ENCODE assay signal across 9 cellular contexts in the genomic region with DNA sequence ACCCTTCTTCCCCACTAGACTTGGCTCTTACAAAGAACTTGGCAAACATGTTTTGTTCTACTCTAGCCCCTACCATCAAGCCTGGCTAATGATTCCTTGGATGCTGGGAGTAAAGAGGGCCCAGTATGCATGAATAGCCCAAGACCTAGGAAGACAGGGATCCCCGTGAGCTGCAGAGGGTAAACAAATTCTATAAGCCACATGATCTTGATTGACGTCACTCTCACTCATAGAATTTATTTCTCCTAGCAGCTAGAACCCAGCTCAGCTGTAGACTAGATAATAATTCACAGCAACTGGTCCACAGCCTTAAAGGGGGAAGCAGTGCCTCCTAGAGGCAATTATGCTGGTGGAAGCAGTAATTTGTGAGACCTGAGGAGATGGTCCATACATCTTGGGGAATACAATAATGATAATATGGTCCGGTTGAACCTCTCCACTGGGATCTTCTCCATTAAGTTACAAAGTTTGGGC. TPM values are rescaled to one million over a fixed set of nuclear protein-coding genes. Genes with fewer than 3 reads are reported as not detected.
DNase-seq lines count a peak whose midpoint lies in the region; ATAC-seq, FAIRE-seq and TF ChIP-seq lines count a peak whose summit lies in the region.
"Had no signal": no experiment of that assay in that cellular context is flagged by ENCODE, and none has a peak within 500 bp of the region (broad histone marks: within the 10 kb centered on the region; RNA-seq: fewer than 3 reads in every experiment).

No MANE protein-coding gene starts in this region.

- DNase-seq in Caki2 (ENCODE audit: low read depth): peak; percentile 8
- DNase-seq in HCT116 (ENCODE audit: low read depth, low spot score): no peak
- peak; percentile 52 for DNase-seq in activated CD4-positive, alpha-beta memory T cell treated with anti-CD3 and anti-CD28 coated beads, Interleukin-2, amount 10 ng/mL, durations not matched to agents 7 days and 5 days
- DNase-seq in keratinocyte (ENCODE audit: low read depth, low spot score): no peak
- DNase-seq in cerebellar cortex (ENCODE audit: low spot score): no peak
- no peak for DNase-seq in GM20000 (ENCODE audit: low spot score)
- no peak for DNase-seq in gastrocnemius medialis

- intact Hi-C loops in HCT116 (cut with micrococcal nuclease) (no loop called here), gastrocnemius medialis (cut with DNase I; ENCODE audit: low total_unique reads) (no loop called here)

- in situ Hi-C loops in Caki2 (cut with HindIII; ENCODE audit: low pct_unique_long_range_greater_than_20kb, low sequenced_read_pairs) (no loop called here), gastrocnemius medialis (cut with MboI; ENCODE audit: low sequenced_read_pairs in 4 of 4) (no loop called here)

- no peak overlapping the region for H3K27ac Mint-ChIP-seq in activated CD4-positive, alpha-beta memory T cell treated with anti-CD3 and anti-CD28 coated beads, Interleukin-2, amount 10 ng/mL, durations not matched to agents 7 days and 5 days

- H3K79me2 ChIP-seq in HCT116 (ENCODE audit: insufficient read depth, low read length) (peaks cover 10% of the 10 kb centered on the region; the same call in 1 of the 2 replicates), keratinocyte (ENCODE audit: control insufficient read depth, insufficient read depth, low read length) (no peaks in the 10 kb centered on the region)

- H3K36me3 Mint-ChIP-seq in activated CD4-positive, alpha-beta memory T cell treated with anti-CD3 and anti-CD28 coated beads, Interleukin-2, amount 10 ng/mL, durations not matched to agents 7 days and 5 days (ENCODE audit: low read depth): no peaks in the 10 kb centered on the region

- H3K27ac ChIP-seq in HCT116 (ENCODE audit: low read depth, low read length) (no peak overlapping the region), keratinocyte (ENCODE audit: control insufficient read depth, insufficient read depth, low read length) (no peak overlapping the region), gastrocnemius medialis (peak overlapping the region in 2 of 4 donors; percentile 20 to 28)

- H4K20me1 ChIP-seq in HCT116 (ENCODE audit: insufficient read depth) (no peaks in the 10 kb centered on the region), keratinocyte (ENCODE audit: control insufficient read depth, extremely low read depth, insufficient read depth, low read length) (no peaks in the 10 kb centered on the region)

- H3K27me3 ChIP-seq in HCT116 (ENCODE audit: insufficient read depth, low read length): no peaks in the 10 kb centered on the region
- H3K27me3 ChIP-seq in keratinocyte (ENCODE audit: control insufficient read depth, extremely low read depth, insufficient read depth, low read length): no peaks in the 10 kb centered on the region
- no peaks in the 10 kb centered on the region for H3K27me3 ChIP-seq in gastrocnemius medialis

- no peak for FAIRE-seq in keratinocyte (lab: Jason Lieb, UNC)
- FAIRE-seq: endometrium had no signal

- no peaks in the 10 kb centered on the region for H3K9me3 ChIP-seq in HCT116 (ENCODE audit: control insufficient read depth in 1 of 2, insufficient read depth in 1 of 2, low read depth in 1 of 2, low read length in 2 of 2)
- no peaks in the 10 kb centered on the region for H3K9me3 ChIP-seq in keratinocyte (ENCODE audit: control insufficient read depth, low read depth, low read length)
- H3K9me3 ChIP-seq in gastrocnemius medialis: no peaks in the 10 kb centered on the region

- no peak overlapping the region for H3K4me2 ChIP-seq in HCT116 (ENCODE audit: low read length)
- H3K4me2 ChIP-seq in keratinocyte (ENCODE audit: control insufficient read depth, extremely low read depth, insufficient read depth, low read depth, low read length): no peak overlapping the region

- no TSS peak for BruUV-seq in HCT116 (replicated peaks; lab: Mats Ljungman, UMichigan)

- dilution Hi-C loops in keratinocyte (cut with MboI; ENCODE audit: extremely low pct_ligation_motif_present, low sequenced_read_pairs): no loop called here

- H3K4me3 ChIP-seq in HCT116 (replicated peaks in 1 of 2; ENCODE audit: low read depth in 1 of 2, low read length in 2 of 2) (no peak overlapping the region), keratinocyte (ENCODE audit: control insufficient read depth in 2 of 3, extremely low read depth in 1 of 3, insufficient read depth in 2 of 3, low read depth in 1 of 3, low read length in 3 of 3) (no peak overlapping the region), gastrocnemius medialis (no peak overlapping the region)

- TF ChIP-seq CTCF in HCT116 (IDR thresholded peaks at IDR 0.05 in 2 of 3, conservative IDR thresholded peaks at IDR 0.05 in 1 of 3; ENCODE audit: borderline replicate concordance in 1 of 3, insufficient read depth in 1 of 3, low read depth in 2 of 3, low read length in 2 of 3) (peak; percentile 23 to 50 (median 39); a peak in 4 of 6 replicates), keratinocyte (optimal IDR thresholded peaks at IDR 0.05 in 1 of 3, IDR thresholded peaks at IDR 0.05 in 1 of 3, conservative IDR thresholded peaks at IDR 0.05 in 1 of 3; ENCODE audit: extremely low read depth in 1 of 3, insufficient read depth in 2 of 3, low read length in 3 of 3) (peak; percentile 10 to 35 (median 31)), GM20000 (IDR thresholded peaks at IDR 0.05; ENCODE audit: extremely low read depth, missing control alignments) (no peak), gastrocnemius medialis (IDR thresholded peaks at IDR 0.05 in 4 of 5, conservative IDR thresholded peaks at IDR 0.05 in 1 of 5) (peak in 2 of 5 experiments; percentile 20 to 32)

- H3K9me2 ChIP-seq in HCT116 (ENCODE audit: insufficient read depth): no peaks in the 10 kb centered on the region

- CTCF ChIA-PET in HCT116 (lab: Charles Lee): interaction anchor here (1.0 kb wide), 1 partner anchor 11 kb away, joined by 3 read pairs; no protein-coding TSS in a partner anchor
- CTCF ChIA-PET in activated CD4-positive, alpha-beta memory T cell treated with anti-CD3 and anti-CD28 coated beads, Interleukin-2, amount 10 ng/mL, durations not matched to agents 7 days and 5 days (lab: Charles Lee): interaction anchor here (0.6 to 3.4 kb wide), 3 partner anchors 16 to 54 kb away, joined by 3 to 29 read pairs (median 4); a partner anchor contains a TSS

- H2AFZ ChIP-seq in HCT116 (ENCODE audit: low read depth, low read length, poor library complexity, severe bottlenecking) (no peak overlapping the region), keratinocyte (ENCODE audit: control insufficient read depth, low read length) (no peak overlapping the region)

- H3K9ac ChIP-seq in HCT116 (ENCODE audit: low read length) (no peak overlapping the region), keratinocyte (ENCODE audit: control insufficient read depth, extremely low read depth, insufficient read depth, low read length) (no peak overlapping the region)

- POLR2A ChIA-PET in HCT116 (lab: Charles Lee): no interaction called here
- POLR2A ChIA-PET in activated CD4-positive, alpha-beta memory T cell treated with anti-CD3 and anti-CD28 coated beads, Interleukin-2, amount 10 ng/mL, durations not matched to agents 7 days and 5 days (lab: Charles Lee): interaction anchor here (0.6 kb wide), 1 partner anchor 85 kb away, joined by 3 read pairs; no protein-coding TSS in a partner anchor

- RAD21 ChIA-PET in HCT116 (lab: Charles Lee; ENCODE audit: low non-redundant PET in 1 of 2, low total read pairs in 2 of 2, uncharacterized antibody in 2 of 2, unreplicated experiment in 2 of 2): no interaction called here

- TF ChIP-seq POLR2A in HCT116 (IDR thresholded peaks at IDR 0.05; ENCODE audit: borderline replicate concordance, extremely low read depth, insufficient read depth, insufficient read length) (no peak), gastrocnemius medialis (IDR thresholded peaks at IDR 0.05) (no peak)

- H3K27me3 Mint-ChIP-seq in activated CD4-positive, alpha-beta memory T cell treated with anti-CD3 and anti-CD28 coated beads, Interleukin-2, amount 10 ng/mL, durations not matched to agents 7 days and 5 days: no peaks in the 10 kb centered on the region

- H3K36me3 ChIP-seq in HCT116 (ENCODE audit: control insufficient read depth in 1 of 2, insufficient read depth in 2 of 2, low read length in 2 of 2): no peaks in the 10 kb centered on the region
- H3K36me3 ChIP-seq in keratinocyte (ENCODE audit: control insufficient read depth in 2 of 2, extremely low read depth in 1 of 2, insufficient read depth in 2 of 2, low read length in 2 of 2): no peaks in the 10 kb centered on the region
- peaks cover 0 to 10% of the 10 kb centered on the region in 2 donors for H3K36me3 ChIP-seq in gastrocnemius medialis

- peaks cover 11% of the 10 kb centered on the region for H3K4me1 Mint-ChIP-seq in activated CD4-positive, alpha-beta memory T cell treated with anti-CD3 and anti-CD28 coated beads, Interleukin-2, amount 10 ng/mL, durations not matched to agents 7 days and 5 days

- no peaks in the 10 kb centered on the region for H3K9me1 ChIP-seq in keratinocyte (ENCODE audit: control insufficient read depth, extremely low read depth, insufficient read depth, low read length)

- ATAC-seq in HCT116: peak; percentile 57; the same call in 1 of the 2 replicates
- no peak for ATAC-seq in GM19023 (IDR thresholded peaks at IDR 0.05; ENCODE audit: unreplicated experiment)
- no peak for ATAC-seq in gastrocnemius medialis

- H3K9me3 Mint-ChIP-seq in activated CD4-positive, alpha-beta memory T cell treated with anti-CD3 and anti-CD28 coated beads, Interleukin-2, amount 10 ng/mL, durations not matched to agents 7 days and 5 days: no peaks in the 10 kb centered on the region

- no peak overlapping the region for H3K4me3 Mint-ChIP-seq in activated CD4-positive, alpha-beta memory T cell treated with anti-CD3 and anti-CD28 coated beads, Interleukin-2, amount 10 ng/mL, durations not matched to agents 7 days and 5 days

- TF ChIP-seq RAD21 in HCT116 (IDR thresholded peaks at IDR 0.05; ENCODE audit: low read depth): peak; percentile 37; the same call in 1 of the 2 replicates

- H3K4me1 ChIP-seq in HCT116 (ENCODE audit: control insufficient read depth in 1 of 2, insufficient read depth in 2 of 2, low read length in 2 of 2) (no peaks in the 10 kb centered on the region), keratinocyte (ENCODE audit: control insufficient read depth, extremely low read depth, insufficient read depth, low read length) (no peaks in the 10 kb centered on the region), gastrocnemius medialis (peaks cover 0 to 2% of the 10 kb centered on the region in 2 donors)

RNA-seq across cellular contexts. Expression of a gene that starts 16.1 kb away (rescaled TPM):
- total RNA-seq in Caki2 (2014; rRNA removed; shearing (Covaris generic); ENCODE audit: low replicate concordance): 25.5 and 28.1 TPM in 2 replicates
- total RNA-seq in HCT116 (2021; ENCODE audit: unreplicated experiment) (72.7 TPM), gastrocnemius medialis (100 to 1,000 TPM; 213 to 328 (median 254) TPM)
- polyA plus RNA-seq in HCT116 (2012): 24.2 and 28.3 TPM in 2 replicates
- 10 to 100 TPM; 43.4 to 45.9 TPM for total RNA-seq in activated CD4-positive, alpha-beta memory T cell treated with anti-CD3 and anti-CD28 coated beads, Interleukin-2, amount 10 ng/mL, durations not matched to agents 7 days and 5 days
- 47.8 to 75.4 TPM (median 54.2 TPM) in 3 replicates for polyA plus RNA-seq in keratinocyte
- 39.1 TPM for polyA plus RNA-seq in keratinocyte (2011; ENCODE audit: low read depth)
- polyA plus RNA-seq in keratinocyte (2011; cell fraction: cytosol; rRNA removed): 28.7 and 59.2 TPM in 2 replicates
- polyA plus RNA-seq in keratinocyte (2011; cell fraction: nucleus; rRNA removed): 61.2 and 84.8 TPM in 2 replicates
- polyA plus RNA-seq in keratinocyte (2012; ENCODE audit: low replicate concordance): 31.9 and 45.9 TPM in 2 replicates
- polyA minus RNA-seq in keratinocyte: 15.2 to 48.5 TPM (median 33.1 TPM) in 3 replicates
- 30.9 TPM for polyA minus RNA-seq in keratinocyte (2011; cell fraction: cytosol; rRNA and poly(A)+ RNA removed)
- polyA minus RNA-seq in keratinocyte (2011; cell fraction: nucleus; rRNA and poly(A)+ RNA removed): 38.6 and 75.3 TPM in 2 replicates

RNA-seq across cellular contexts. Expression of a gene that starts 35.0 kb away (rescaled TPM):
- 35.8 and 36.3 TPM in 2 replicates for total RNA-seq in Caki2 (2014; rRNA removed; shearing (Covaris generic); ENCODE audit: low replicate concordance)
- 153 TPM for total RNA-seq in HCT116 (2021; ENCODE audit: unreplicated experiment)
- 52.1 and 57.9 TPM in 2 replicates for polyA plus RNA-seq in HCT116 (2012)
- total RNA-seq in activated CD4-positive, alpha-beta memory T cell treated with anti-CD3 and anti-CD28 coated beads, Interleukin-2, amount 10 ng/mL, durations not matched to agents 7 days and 5 days: 100 to 1,000 TPM; 185 to 187 TPM
- 85.9 to 137 TPM (median 107 TPM) in 3 replicates for polyA plus RNA-seq in keratinocyte
- polyA plus RNA-seq in keratinocyte (2011; ENCODE audit: low read depth): 339 TPM
- polyA plus RNA-seq in keratinocyte (2011; cell fraction: cytosol; rRNA removed): 73.9 and 130 TPM in 2 replicates
- 98.1 and 125 TPM in 2 replicates for polyA plus RNA-seq in keratinocyte (2011; cell fraction: nucleus; rRNA removed)
- 61.7 and 118 TPM in 2 replicates for polyA plus RNA-seq in keratinocyte (2012; ENCODE audit: low replicate concordance)
- polyA minus RNA-seq in keratinocyte: 18.9 to 137 TPM (median 73.9 TPM) in 3 replicates
- 83.8 TPM for polyA minus RNA-seq in keratinocyte (2011; cell fraction: cytosol; rRNA and poly(A)+ RNA removed)
- 64.8 and 126 TPM in 2 replicates for polyA minus RNA-seq in keratinocyte (2011; cell fraction: nucleus; rRNA and poly(A)+ RNA removed)
- total RNA-seq in gastrocnemius medialis: 100 to 1,000 TPM; 123 to 226 (median 132) TPM

Comparison
In these comparisons a context has a peak if more than half of its experiments do, and no peak if none do; other contexts are left out.
1. DNase-seq: peak in Caki2 (single experiment) and activated CD4-positive, alpha-beta memory T cell treated with anti-CD3 and anti-CD28 coated beads, Interleukin-2, amount 10 ng/mL, durations not matched to agents 7 days and 5 days (single experiment); none in HCT116 (single experiment), keratinocyte (single experiment), cerebellar cortex (single experiment), GM20000 (single experiment) and gastrocnemius medialis (0 of 2).